In the genomic region with DNA sequence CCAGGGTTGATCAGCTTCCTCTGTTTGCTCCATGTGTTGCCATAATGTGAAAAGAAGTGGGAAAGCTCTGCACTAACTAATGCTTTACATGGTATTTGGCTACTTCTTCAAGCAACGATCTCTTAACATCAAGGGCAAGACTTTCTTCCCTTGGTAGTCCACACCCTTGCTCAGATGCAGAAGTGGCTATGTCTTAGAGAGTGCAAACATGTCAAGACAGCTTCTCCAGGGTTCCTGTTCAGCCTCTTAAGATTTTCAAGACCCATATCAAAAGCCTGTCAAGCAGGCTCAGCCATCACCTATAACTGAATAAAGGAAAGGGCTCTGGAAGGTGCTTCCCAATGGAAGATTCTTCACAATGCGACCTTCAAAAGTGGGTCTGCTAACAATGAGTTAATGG, we compare ENCODE assay signal across 16 cellular contexts.
A peak's percentile ranks its signal among the peaks of the same experiment; 100 is the strongest.
DNase-seq lines count a peak whose midpoint lies in the region; ATAC-seq, FAIRE-seq and TF ChIP-seq lines count a peak whose summit lies in the region.
"Had no signal": no experiment of that assay in that cellular context is flagged by ENCODE, and none has a peak within 500 bp of the region (broad histone marks: within the 10 kb centered on the region; RNA-seq: fewer than 3 reads in every experiment).

No MANE protein-coding gene starts in this region.

- DNase-seq in NOMO-1 treated with DMSO at 0.1 percent for 48 hours (lab: John Stamatoyannopoulos, UW; ENCODE audit: unreplicated experiment) = peak; percentile 22
- DNase-seq in NOMO-1 treated with dmso at 0.1 percent for 144 hours (lab: John Stamatoyannopoulos, UW; ENCODE audit: unreplicated experiment) = no peak
- DNase-seq in GM18507 (ENCODE audit: extremely low spot score, insufficient read length, low read depth) = no peak
- peak; percentile 51 for DNase-seq in bronchial epithelial cell (ENCODE audit: low read depth)
- DNase-seq in left lung = no peak
- no peak for DNase-seq in thyroid gland
- DNase-seq in left ventricle myocardium inferior = no peak
- no peak for DNase-seq in activated naive CD4-positive, alpha-beta T cell treated with Interleukin-2 at 50 U/mL for 16 hours
- DNase-seq: ACHN; Calu3; CD4-positive, alpha-beta T cell; DND-41; GDM1; GOT3; H9 had no signal

- H3K27me3 ChIP-seq in bronchial epithelial cell (ENCODE audit: control insufficient read depth, insufficient read depth, low read length) (peaks cover 2% of the 10 kb centered on the region), left lung (peaks cover 0 to 19% of the 10 kb centered on the region in 2 donors), thyroid gland (no peaks in the 10 kb centered on the region), left ventricle myocardium inferior (ENCODE audit: low read depth) (peaks cover 3% of the 10 kb centered on the region)
- H3K27me3 ChIP-seq: BLaER1 treated with 17β-estradiol and CSF1 and Interleukin-3, amounts not matched to agents 10 nM and 100 nM had no signal

- no peak for TF ChIP-seq POLR2A in thyroid gland (IDR thresholded peaks at IDR 0.05)

- H3K4me3 ChIP-seq in bronchial epithelial cell (ENCODE audit: low read depth, low read length) = no peak overlapping the region
- H3K4me3 ChIP-seq in left lung = no peak overlapping the region
- H3K4me3 ChIP-seq in thyroid gland (replicated peaks in 1 of 3) = no peak overlapping the region
- no peak overlapping the region for H3K4me3 ChIP-seq in left ventricle myocardium inferior
- H3K4me3 ChIP-seq: BLaER1 treated with 17β-estradiol and CSF1 and Interleukin-3, amounts not matched to agents 10 nM and 100 nM had no signal

- WGBS in thyroid gland, 2 donors = 63 to 64% methylated on average over 2 of the region's 2 CpGs

- peak; percentile 24 for FAIRE-seq in GM18507 (lab: Jason Lieb, UNC)
- FAIRE-seq in bronchial epithelial cell (lab: Jason Lieb, UNC) = no peak

- TF ChIP-seq CTCF in bronchial epithelial cell (IDR thresholded peaks at IDR 0.05; ENCODE audit: insufficient read depth, low read length, severe bottlenecking) = no peak
- no peak for TF ChIP-seq CTCF in left lung (IDR thresholded peaks at IDR 0.05)
- TF ChIP-seq CTCF in thyroid gland (IDR thresholded peaks at IDR 0.05) = no peak
- no peak for TF ChIP-seq CTCF in left ventricle myocardium inferior (IDR thresholded peaks at IDR 0.05; ENCODE audit: borderline replicate concordance)

- intact Hi-C loops in left lung (cut with DNase I) = no loop called here
- intact Hi-C loops in thyroid gland (cut with DNase I) = no loop called here
- intact Hi-C loops in left ventricle myocardium inferior (cut with micrococcal nuclease) = no loop called here

- H3K4me1 ChIP-seq in left lung = peaks cover 0 to 16% of the 10 kb centered on the region in 2 donors
- H3K4me1 ChIP-seq in thyroid gland = no peaks in the 10 kb centered on the region
- peaks cover 10% of the 10 kb centered on the region for H3K4me1 ChIP-seq in left ventricle myocardium inferior

- H3K36me3 ChIP-seq in bronchial epithelial cell (ENCODE audit: control insufficient read depth, insufficient read depth, low read length) (no peaks in the 10 kb centered on the region), left lung (no peaks in the 10 kb centered on the region), thyroid gland (no peaks in the 10 kb centered on the region), left ventricle myocardium inferior (no peaks in the 10 kb centered on the region)
- H3K36me3 ChIP-seq: BLaER1 treated with 17β-estradiol and CSF1 and Interleukin-3, amounts not matched to agents 10 nM and 100 nM had no signal

- H3K27ac ChIP-seq in left lung (no peak overlapping the region), thyroid gland (no peak overlapping the region), left ventricle myocardium inferior (replicated peaks) (no peak overlapping the region)
- H3K27ac ChIP-seq: BLaER1 treated with 17β-estradiol and CSF1 and Interleukin-3, amounts not matched to agents 10 nM and 100 nM had no signal

- ATAC-seq in left lung = peak; percentile 61

- H3K9me3 ChIP-seq in left lung (no peaks in the 10 kb centered on the region), thyroid gland (no peaks in the 10 kb centered on the region), left ventricle myocardium inferior (replicated peaks) (no peaks in the 10 kb centered on the region)
- H3K9me3 ChIP-seq: BLaER1 treated with 17β-estradiol and CSF1 and Interleukin-3, amounts not matched to agents 10 nM and 100 nM had no signal

Comparison
In these comparisons a context has a peak if more than half of its experiments do, and no peak if none do; other contexts are left out.
1. DNase-seq: peak in NOMO-1 treated with DMSO at 0.1 percent for 48 hours (single experiment) and bronchial epithelial cell (single experiment); none in NOMO-1 treated with dmso at 0.1 percent for 144 hours (single experiment), GM18507 (single experiment), left lung (0 of 2), thyroid gland (0 of 2), left ventricle myocardium inferior (single experiment) and activated naive CD4-positive, alpha-beta T cell treated with Interleukin-2 at 50 U/mL for 16 hours (single experiment).